In genomic region chrX:119871245-119871598, GRCh38 we compare ENCODE assay signal across 8 cellular contexts. TPM values are rescaled to one million over a fixed set of nuclear protein-coding genes. Genes with fewer than 3 reads are reported as not detected.
DNase-seq lines count a peak whose midpoint lies in the region; ATAC-seq, FAIRE-seq and TF ChIP-seq lines count a peak whose summit lies in the region.

No MANE protein-coding gene starts in this region.

- TF ChIP-seq EP300 in tibial nerve (IDR thresholded peaks at IDR 0.05), result no peak

- intact Hi-C loops in breast epithelium (cut with DNase I; ENCODE audit: low total_unique reads), result no loop called here

- no peaks in the 10 kb centered on the region for H3K27me3 ChIP-seq in GM06990 (replicated peaks; ENCODE audit: control insufficient read depth, insufficient read depth, low read length)
- no peaks in the 10 kb centered on the region for H3K27me3 ChIP-seq in KMS-11 (ENCODE audit: insufficient read depth, low read depth)
- H3K27me3 ChIP-seq in breast epithelium, result no peaks in the 10 kb centered on the region
- H3K27me3 ChIP-seq in liver (ENCODE audit: control insufficient read depth in 4 of 4, insufficient read depth in 4 of 4, low read length in 3 of 4), result no peaks in the 10 kb centered on the region
- no peaks in the 10 kb centered on the region for H3K27me3 ChIP-seq in tibial nerve

- H3K4me1 ChIP-seq in KMS-11 (ENCODE audit: low read depth, poor library complexity, severe bottlenecking) (peaks cover 17% of the 10 kb centered on the region), breast epithelium (no peaks in the 10 kb centered on the region), liver (ENCODE audit: control insufficient read depth in 4 of 4, insufficient read depth in 4 of 4, low read length in 3 of 4) (peaks cover 2 to 6% (median 4%) of the 10 kb centered on the region in 4 donors), tibial nerve (peaks cover 0 to 23% (median 0%) of the 10 kb centered on the region in 4 donors)

- TF ChIP-seq POLR2A in breast epithelium (IDR thresholded peaks at IDR 0.05), result no peak
- TF ChIP-seq POLR2A in tibial nerve (IDR thresholded peaks at IDR 0.05), result no peak

- FAIRE-seq in frontal cortex (lab: Jason Lieb, UNC), result no peak

- peak overlapping the region; percentile 94; the same call in 1 of the 2 replicates for H3K4me2 ChIP-seq in KMS-11

- H3K27ac ChIP-seq in KMS-11 (peak overlapping the region; percentile 80), breast epithelium (peak overlapping the region; percentile 89 to 92), liver (ENCODE audit: low read depth in 1 of 2, low read length in 2 of 2) (peak overlapping the region; percentile 68 to 94), tibial nerve (peak overlapping the region; percentile 44 to 96 (median 94))

- H3K9ac ChIP-seq in KMS-11, result peak overlapping the region; percentile 77
- peak overlapping the region; percentile 30 to 91 for H3K9ac ChIP-seq in liver (ENCODE audit: low read depth in 1 of 2, low read length in 2 of 2)

- H3K4me3 ChIP-seq in GM06990 (replicated peaks; ENCODE audit: low read depth, low read length), result peak overlapping the region; percentile 79
- H3K4me3 ChIP-seq in KMS-11 (IDR thresholded peaks at IDR 0.05; ENCODE audit: insufficient read depth, low read depth, low read length), result no peak overlapping the region
- peak overlapping the region; percentile 45 to 68 (median 64) for H3K4me3 ChIP-seq in breast epithelium
- peak overlapping the region; percentile 65 to 93 (median 93) for H3K4me3 ChIP-seq in liver (ENCODE audit: low read depth in 1 of 3, low read length in 3 of 3)
- H3K4me3 ChIP-seq in tibial nerve, result peak overlapping the region; percentile 42 to 67 (median 64)

- no peaks in the 10 kb centered on the region for H3K36me3 ChIP-seq in GM06990 (ENCODE audit: control insufficient read depth, insufficient read depth, low read length)
- no peaks in the 10 kb centered on the region for H3K36me3 ChIP-seq in KMS-11 (ENCODE audit: insufficient read depth)
- H3K36me3 ChIP-seq in breast epithelium, result no peaks in the 10 kb centered on the region
- peaks cover 0 to 1% (median 0%) of the 10 kb centered on the region in 4 donors for H3K36me3 ChIP-seq in liver (ENCODE audit: control insufficient read depth in 4 of 4, insufficient read depth in 3 of 4, low read depth in 1 of 4, low read length in 3 of 4)
- peaks cover 0 to 8% (median 0%) of the 10 kb centered on the region in 3 donors for H3K36me3 ChIP-seq in tibial nerve

- peak overlapping the region; percentile 55 for H2AFZ ChIP-seq in KMS-11 (ENCODE audit: low read depth)

- H3K9me3 ChIP-seq in breast epithelium, result no peaks in the 10 kb centered on the region
- H3K9me3 ChIP-seq in liver (ENCODE audit: control insufficient read depth in 4 of 4, low read length in 3 of 4), result no peaks in the 10 kb centered on the region
- no peaks in the 10 kb centered on the region for H3K9me3 ChIP-seq in tibial nerve

- H4K20me1 ChIP-seq in KMS-11 (ENCODE audit: insufficient read depth), result no peaks in the 10 kb centered on the region

- DNase-seq in GM06990 (ENCODE audit: extremely low read depth, insufficient read length) (no peak), breast epithelium (ENCODE audit: low spot score in 2 of 2) (no peak), tibial nerve (ENCODE audit: low spot score in 2 of 2) (no peak), frontal cortex (ENCODE audit: low spot score in 2 of 2) (no peak)
- no peak for DNase-seq in activated effector memory CD4-positive, alpha-beta T cell treated with anti-CD3 and anti-CD28 coated beads, Interleukin-2, amount 50 U/mL, for 16 hours

- TF ChIP-seq RAD21 in liver (IDR thresholded peaks at IDR 0.05), result no peak

- TF ChIP-seq CTCF in GM06990 (IDR thresholded peaks at IDR 0.05; ENCODE audit: insufficient read depth, low read length, poor library complexity, severe bottlenecking) (no peak), KMS-11 (conservative IDR thresholded peaks at IDR 0.05; ENCODE audit: low read depth, low read length) (no peak), breast epithelium (IDR thresholded peaks at IDR 0.05) (no peak), liver (IDR thresholded peaks at IDR 0.05; ENCODE audit: low read depth, low read length, missing input control) (no peak), tibial nerve (IDR thresholded peaks at IDR 0.05) (no peak)

- peaks cover 58% of the 10 kb centered on the region for H3K79me2 ChIP-seq in KMS-11 (ENCODE audit: insufficient read depth, low read depth)

- WGBS in liver, result under 1% methylated on average over 26 of the region's 26 CpGs
- WGBS in tibial nerve, 2 donors, result 0 to 37% methylated on average over 12 to 26 of the region's 26 CpGs

- ATAC-seq in GM21576 (IDR thresholded peaks at IDR 0.05; ENCODE audit: unreplicated experiment), result peak; percentile 35

TF ChIP-seq in liver, 16 proteins besides CTCF, POLR2A, EP300 and RAD21:
- TF ChIP-seq JUND (IDR thresholded peaks at IDR 0.05) (no peak), HNF4A (conservative IDR thresholded peaks at IDR 0.05) (no peak), NR2F2 (IDR thresholded peaks at IDR 0.05) (no peak), EGR1 (IDR thresholded peaks at IDR 0.05; ENCODE audit: low read depth in 2 of 2) (no peak), SP1 (IDR thresholded peaks at IDR 0.05) (no peak), YY1 (IDR thresholded peaks at IDR 0.05) (no peak), GABPA (IDR thresholded peaks at IDR 0.05 in 1 of 2, conservative IDR thresholded peaks at IDR 0.05 in 1 of 2) (no peak), ZBTB33 (IDR thresholded peaks at IDR 0.05) (no peak), RXRA (IDR thresholded peaks at IDR 0.05) (no peak), HNF4G (IDR thresholded peaks at IDR 0.05) (no peak), FOXA2 (IDR thresholded peaks at IDR 0.05) (no peak), TAF1 (conservative IDR thresholded peaks at IDR 0.05) (no peak), FOXA1 (IDR thresholded peaks at IDR 0.05) (no peak), MAX (IDR thresholded peaks at IDR 0.05) (no peak)
- TF ChIP-seq, protein P1, sequence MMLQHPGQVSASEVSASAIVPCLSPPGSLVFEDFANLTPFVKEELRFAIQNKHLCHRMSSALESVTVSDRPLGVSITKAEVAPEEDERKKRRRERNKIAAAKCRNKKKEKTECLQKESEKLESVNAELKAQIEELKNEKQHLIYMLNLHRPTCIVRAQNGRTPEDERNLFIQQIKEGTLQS (IDR thresholded peaks at IDR 0.05), result no peak
- TF ChIP-seq, protein P2, sequence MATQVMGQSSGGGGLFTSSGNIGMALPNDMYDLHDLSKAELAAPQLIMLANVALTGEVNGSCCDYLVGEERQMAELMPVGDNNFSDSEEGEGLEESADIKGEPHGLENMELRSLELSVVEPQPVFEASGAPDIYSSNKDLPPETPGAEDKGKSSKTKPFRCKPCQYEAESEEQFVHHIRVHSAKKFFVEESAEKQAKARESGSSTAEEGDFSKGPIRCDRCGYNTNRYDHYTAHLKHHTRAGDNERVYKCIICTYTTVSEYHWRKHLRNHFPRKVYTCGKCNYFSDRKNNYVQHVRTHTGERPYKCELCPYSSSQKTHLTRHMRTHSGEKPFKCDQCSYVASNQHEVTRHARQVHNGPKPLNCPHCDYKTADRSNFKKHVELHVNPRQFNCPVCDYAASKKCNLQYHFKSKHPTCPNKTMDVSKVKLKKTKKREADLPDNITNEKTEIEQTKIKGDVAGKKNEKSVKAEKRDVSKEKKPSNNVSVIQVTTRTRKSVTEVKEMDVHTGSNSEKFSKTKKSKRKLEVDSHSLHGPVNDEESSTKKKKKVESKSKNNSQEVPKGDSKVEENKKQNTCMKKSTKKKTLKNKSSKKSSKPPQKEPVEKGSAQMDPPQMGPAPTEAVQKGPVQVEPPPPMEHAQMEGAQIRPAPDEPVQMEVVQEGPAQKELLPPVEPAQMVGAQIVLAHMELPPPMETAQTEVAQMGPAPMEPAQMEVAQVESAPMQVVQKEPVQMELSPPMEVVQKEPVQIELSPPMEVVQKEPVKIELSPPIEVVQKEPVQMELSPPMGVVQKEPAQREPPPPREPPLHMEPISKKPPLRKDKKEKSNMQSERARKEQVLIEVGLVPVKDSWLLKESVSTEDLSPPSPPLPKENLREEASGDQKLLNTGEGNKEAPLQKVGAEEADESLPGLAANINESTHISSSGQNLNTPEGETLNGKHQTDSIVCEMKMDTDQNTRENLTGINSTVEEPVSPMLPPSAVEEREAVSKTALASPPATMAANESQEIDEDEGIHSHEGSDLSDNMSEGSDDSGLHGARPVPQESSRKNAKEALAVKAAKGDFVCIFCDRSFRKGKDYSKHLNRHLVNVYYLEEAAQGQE (IDR thresholded peaks at IDR 0.05), result no peak

RNA-seq across cellular contexts. Expression of gene RNF113A, which starts 0.3 kb away (rescaled TPM):
- total RNA-seq in breast epithelium (10 to 100 TPM; 12.5 to 14.1 (median 13.5) TPM), liver (1 to 10 TPM; 6.6 to 7.1 TPM), tibial nerve (10 to 100 TPM in 2 of 4 donors, 1 to 10 TPM in 2; 7.7 to 14.3 (median 10.9) TPM), frontal cortex (17.5 TPM)
- 10 to 100 TPM in 1 of 2 donors, 1 to 10 TPM in 1; 9.9 to 10.1 TPM for polyA plus RNA-seq in liver

RNA-seq across cellular contexts. Expression of gene NDUFA1, which starts 0.4 kb away (rescaled TPM):
- total RNA-seq in breast epithelium, result 10 to 100 TPM; 45.5 to 70.8 (median 47.5) TPM
- total RNA-seq in liver, result 10 to 100 TPM; 27.4 to 53.2 TPM
- 100 to 1,000 TPM in 1 of 2 donors, 10 to 100 TPM in 1; 73.4 to 260 TPM for polyA plus RNA-seq in liver
- 10 to 100 TPM; 36.3 to 50.9 (median 42.7) TPM for total RNA-seq in tibial nerve
- 46.9 TPM for total RNA-seq in frontal cortex

RNA-seq across cellular contexts. Expression of gene UPF3B, which starts 18.5 kb away (rescaled TPM):
- 10 to 100 TPM in 1 of 3 donors, 1 to 10 TPM in 2; 7.5 to 10.8 (median 8.2) TPM for total RNA-seq in breast epithelium
- total RNA-seq in liver, result 1 to 10 TPM; 3.3 TPM
- 1 to 10 TPM; 4.5 to 4.6 TPM for polyA plus RNA-seq in liver
- 1 to 10 TPM; 6.3 to 7.0 (median 6.6) TPM for total RNA-seq in tibial nerve
- total RNA-seq in frontal cortex, result 3.7 TPM

RNA-seq across cellular contexts. Expression of gene AKAP14, which starts 24.5 kb away (rescaled TPM):
- total RNA-seq in breast epithelium (not detected), liver (not detected), tibial nerve (not detected), frontal cortex (not detected)
- not detected for polyA plus RNA-seq in liver
